Comparison of ENCODE assay signal across 8 cellular contexts in genomic region chr11:112157274-112157766, GRCh38. TPM values are rescaled to one million over a fixed set of nuclear protein-coding genes. Genes with fewer than 3 reads are reported as not detected.
DNase-seq lines count a peak whose midpoint lies in the region; ATAC-seq, FAIRE-seq and TF ChIP-seq lines count a peak whose summit lies in the region.

No MANE protein-coding gene starts in this region.

- CTCF ChIA-PET in K562 (lab: Yijun Ruan, JAX; ENCODE audit: low intra/inter-chr PET ratio), result no interaction called here

- H3K9me1 ChIP-seq in K562 (ENCODE audit: control insufficient read depth, insufficient read depth, low read length), result no peaks in the 10 kb centered on the region

- TF ChIP-seq POLR2A in K562 (conservative IDR thresholded peaks at IDR 0.05), result no peak

- in situ Hi-C loops in K562 (cut with MboI), result no loop called here

- FAIRE-seq in HTR-8/SVneo (lab: Jason Lieb, UNC), result peak; percentile 99
- peak; percentile 40 for FAIRE-seq in K562 (lab: Jason Lieb, UNC)

- no peaks in the 10 kb centered on the region for H4K20me1 ChIP-seq in K562 (replicated peaks; ENCODE audit: control insufficient read depth, insufficient read depth, low read length)

- peaks cover 4 to 6% of the 10 kb centered on the region in 2 experiments; a peak in 2 of 5 replicates for H3K4me1 ChIP-seq in K562 (replicated peaks in 1 of 2; ENCODE audit: control insufficient read depth in 2 of 2, insufficient read depth in 2 of 2, low read length in 2 of 2)
- peaks cover 43% of the 10 kb centered on the region for H3K4me1 ChIP-seq in lower lobe of right lung
- no peaks in the 10 kb centered on the region for H3K4me1 ChIP-seq in colonic mucosa

- H3K9ac ChIP-seq in K562 (ENCODE audit: insufficient read depth in 1 of 2, low read depth in 2 of 2, low read length in 2 of 2) (no peak overlapping the region), colonic mucosa (ENCODE audit: low read depth in 2 of 2, low read length in 2 of 2) (no peak overlapping the region)

- no peak overlapping the region for H2AFZ ChIP-seq in K562 (ENCODE audit: low read depth, low read length)

- POLR2A ChIA-PET in K562 (lab: Yijun Ruan, JAX), result interaction anchor here (1.5 kb wide), 1 partner anchor 10 kb away, joined by 6 read pairs; no protein-coding TSS in a partner anchor

- DNase-seq in AG10803 (ENCODE audit: low read depth) (peak; percentile 99), HTR-8/SVneo (ENCODE audit: insufficient read length, low spot score) (peak; percentile 99), K562 (ENCODE audit: extremely low read depth in 1 of 4, low spot score in 3 of 4) (no peak), lower lobe of right lung (no peak), hippocampal formation (lab: John Stamatoyannopoulos, UW) (no peak), colonic mucosa (no peak), NCI-H1417 treated with DMSO at 0.1 percent for 48 hours (lab: John Stamatoyannopoulos, UW) (no peak)

- H3K36me3 ChIP-seq in K562 (ENCODE audit: control insufficient read depth, insufficient read depth, low read length), result no peaks in the 10 kb centered on the region
- H3K36me3 ChIP-seq in lower lobe of right lung, result peaks cover 10% of the 10 kb centered on the region
- H3K36me3 ChIP-seq in colonic mucosa, result no peaks in the 10 kb centered on the region

- no peak overlapping the region for H3K4me2 ChIP-seq in K562 (ENCODE audit: insufficient read depth, low read length)

- TF ChIP-seq EP300 in K562 (IDR thresholded peaks at IDR 0.05; ENCODE audit: low read length), result no peak

- intact Hi-C loops in K562 (cut with micrococcal nuclease), result loop anchor here (5.0 kb wide), 1 partner anchor 40 kb away; no protein-coding TSS in a partner anchor
- intact Hi-C loops in lower lobe of right lung (cut with DNase I), result no loop called here
- intact Hi-C loops in colonic mucosa (cut with DNase I), result no loop called here

- H3K9me3 ChIP-seq in K562 (replicated peaks; ENCODE audit: control insufficient read depth, insufficient read depth, low read depth, low read length) (no peaks in the 10 kb centered on the region), lower lobe of right lung (no peaks in the 10 kb centered on the region), colonic mucosa (no peaks in the 10 kb centered on the region)

- TF ChIP-seq RAD21 in K562 (CRISPR knock-in tag; conservative IDR thresholded peaks at IDR 0.05 in 1 of 2, IDR thresholded peaks at IDR 0.05 in 1 of 2), result no peak

- TF ChIP-seq CTCF in AG10803 (conservative IDR thresholded peaks at IDR 0.05; ENCODE audit: low read length) (no peak), K562 (IDR thresholded peaks at IDR 0.05 in 2 of 3, conservative IDR thresholded peaks at IDR 0.05 in 1 of 3; ENCODE audit: insufficient read depth in 2 of 3, low read depth in 1 of 3, low read length in 3 of 3) (no peak), lower lobe of right lung (IDR thresholded peaks at IDR 0.05) (no peak), colonic mucosa (IDR thresholded peaks at IDR 0.05) (no peak)

- 66% methylated on average over 3 of the region's 3 CpGs for WGBS in K562 (ENCODE audit: insufficient coverage, low coverage, missing lambda C conversion rate)

- H3K4me3 ChIP-seq in AG10803 (ENCODE audit: low read length) (no peak overlapping the region), K562 (no peak overlapping the region), lower lobe of right lung (no peak overlapping the region), colonic mucosa (no peak overlapping the region)

- BruUV-seq in K562 (replicated peaks; lab: Mats Ljungman, UMichigan), result no TSS peak

- ATAC-seq in K562, result no peak
- ATAC-seq in lower lobe of right lung, result peak; percentile 80 to 88
- no peak for ATAC-seq in HG03139 (IDR thresholded peaks at IDR 0.05; ENCODE audit: unreplicated experiment)

- no peaks in the 10 kb centered on the region for H3K27me3 ChIP-seq in K562 (ENCODE audit: control insufficient read depth in 2 of 2, insufficient read depth in 2 of 2, low read length in 2 of 2)
- H3K27me3 ChIP-seq in lower lobe of right lung (ENCODE audit: low read depth), result no peaks in the 10 kb centered on the region
- no peaks in the 10 kb centered on the region for H3K27me3 ChIP-seq in colonic mucosa

- H3K79me2 ChIP-seq in K562 (ENCODE audit: control insufficient read depth, insufficient read depth, low read length), result no peaks in the 10 kb centered on the region

- H3K27ac ChIP-seq in K562 (ENCODE audit: extremely low read depth, low read depth, low read length), result no peak overlapping the region
- H3K27ac ChIP-seq in lower lobe of right lung, result no peak overlapping the region
- no peak overlapping the region for H3K27ac ChIP-seq in colonic mucosa

TF ChIP-seq in K562, 482 proteins besides CTCF, POLR2A, EP300 and RAD21 (continues in another document):
- TF ChIP-seq SP2 (IDR thresholded peaks at IDR 0.05; ENCODE audit: extremely low read depth, low read depth, low read length, poor library complexity, severe bottlenecking), result no peak
- no peak for TF ChIP-seq ZNF589 (CRISPR knock-in tag; IDR thresholded peaks at IDR 0.05; ENCODE audit: low read depth)
- no peak for TF ChIP-seq ZNF354B (CRISPR knock-in tag; IDR thresholded peaks at IDR 0.05)
- TF ChIP-seq CBX1 (IDR thresholded peaks at IDR 0.05; ENCODE audit: low read depth), result no peak
- TF ChIP-seq ZNF436 (CRISPR knock-in tag; IDR thresholded peaks at IDR 0.05), result no peak
- TF ChIP-seq GTF2E2 (tag; IDR thresholded peaks at IDR 0.05), result no peak
- TF ChIP-seq MEF2A (IDR thresholded peaks at IDR 0.05; ENCODE audit: control insufficient read depth, low read depth, low read length), result no peak
- TF ChIP-seq ZNF316 (IDR thresholded peaks at IDR 0.05), result peak; percentile 55

RNA-seq across cellular contexts. Expression of gene IL18, which starts 6.6 kb away (rescaled TPM):
- 1.2 and 1.8 TPM in 2 replicates for total RNA-seq in K562 (2011; cell fraction: chromatin; rRNA removed; ENCODE audit: low replicate concordance)
- total RNA-seq in K562 (2011; cell fraction: nucleolus; rRNA removed), result not detected in 2 replicates
- total RNA-seq in K562 (2011; cell fraction: nucleoplasm; rRNA removed), result 0.95 and 2.7 TPM in 2 replicates
- total RNA-seq in K562 (2014; rRNA removed), result 3.3 and 5.4 TPM in 2 replicates
- total RNA-seq in K562 (2014; rRNA removed; fragmentation: Illumina TruSeq; extraction: Trizol), result 7.9 and 9.0 TPM in 2 replicates
- total RNA-seq in K562 (2015; rRNA removed; fragmentation: Illumina TruSeq; extraction: Trizol), result 7.4 and 8.0 TPM in 2 replicates
- total RNA-seq in K562 (2021), result 3.5 and 6.0 TPM in 2 replicates
- polyA plus RNA-seq in K562 (2011; rRNA removed), result 2.2 and 4.1 TPM in 2 replicates
- polyA plus RNA-seq in K562 (2011; cell fraction: cytosol; rRNA removed), result 1.1 and 1.9 TPM in 2 replicates
- polyA plus RNA-seq in K562 (2011; cell fraction: nucleus; rRNA removed), result 0.62 and 1.1 TPM in 2 replicates
- 8.1 and 30.0 TPM in 2 replicates for polyA plus RNA-seq in K562 (2012)
- polyA plus RNA-seq in K562 (2014; fragmentation: Illumina TruSeq; extraction: Trizol), result 10.0 TPM in 2 replicates
- 1 to 10 TPM; 5.9 to 6.1 TPM for polyA plus RNA-seq in K562 (2014; fragmentation: Nextera tagmentation; extraction: Ambion mirVana)
- 7.4 and 8.9 TPM in 2 replicates for polyA plus RNA-seq in K562 (2014; rRNA removed)
- polyA minus RNA-seq in K562 (2011; rRNA and poly(A)+ RNA removed), result 1.2 and 1.6 TPM in 2 replicates
- not detected in 2 replicates for polyA minus RNA-seq in K562 (2011; cell fraction: cytosol; rRNA and poly(A)+ RNA removed)
- polyA minus RNA-seq in K562 (2011; cell fraction: nucleus; rRNA and poly(A)+ RNA removed), result 0.81 and 1.1 TPM in 2 replicates
- total RNA-seq in lower lobe of right lung, result 48.7 TPM
- total RNA-seq in colonic mucosa, result 10 to 100 TPM; 42.3 to 63.4 TPM

RNA-seq across cellular contexts. Expression of gene TEX12, which starts 9.9 kb away (rescaled TPM):
- total RNA-seq in K562 (2011; cell fraction: chromatin; rRNA removed; ENCODE audit: low replicate concordance), result 0.39 and 0.44 TPM in 2 replicates
- 0.53 TPM in 1 of 2 replicates, not detected in the other for total RNA-seq in K562 (2011; cell fraction: nucleolus; rRNA removed)
- total RNA-seq in K562 (2011; cell fraction: nucleoplasm; rRNA removed), result 0.37 TPM in 1 of 2 replicates, not detected in the other
- 0.65 TPM in 1 of 2 replicates, not detected in the other for total RNA-seq in K562 (2014; rRNA removed)
- 0.73 and 1.0 TPM in 2 replicates for total RNA-seq in K562 (2014; rRNA removed; fragmentation: Illumina TruSeq; extraction: Trizol)
- total RNA-seq in K562 (2015; rRNA removed; fragmentation: Illumina TruSeq; extraction: Trizol), result 0.45 and 0.91 TPM in 2 replicates
- 0.31 and 0.62 TPM in 2 replicates for total RNA-seq in K562 (2021)
- 0.10 and 0.28 TPM in 2 replicates for polyA plus RNA-seq in K562 (2011; rRNA removed)
- polyA plus RNA-seq in K562 (2011; cell fraction: cytosol; rRNA removed), result not detected in 2 replicates
- not detected in 2 replicates for polyA plus RNA-seq in K562 (2011; cell fraction: nucleus; rRNA removed)
- polyA plus RNA-seq in K562 (2012), result 0.17 TPM in 1 of 2 replicates, not detected in the other
- 0.39 and 0.61 TPM in 2 replicates for polyA plus RNA-seq in K562 (2014; fragmentation: Illumina TruSeq; extraction: Trizol)
- 1 to 10 TPM; 1.4 to 2.3 TPM for polyA plus RNA-seq in K562 (2014; fragmentation: Nextera tagmentation; extraction: Ambion mirVana)
- 0.20 and 0.28 TPM in 2 replicates for polyA plus RNA-seq in K562 (2014; rRNA removed)
- polyA minus RNA-seq in K562 (2011; rRNA and poly(A)+ RNA removed), result not detected in 2 replicates
- not detected in 2 replicates for polyA minus RNA-seq in K562 (2011; cell fraction: cytosol; rRNA and poly(A)+ RNA removed)
- polyA minus RNA-seq in K562 (2011; cell fraction: nucleus; rRNA and poly(A)+ RNA removed), result not detected in 2 replicates
- total RNA-seq in lower lobe of right lung, result not detected
- under 1 TPM in 1 of 2 donors, not detected in 1; 0.42 TPM for total RNA-seq in colonic mucosa

RNA-seq across cellular contexts. Expression of gene BCO2, which starts 18.0 kb away (rescaled TPM):
- 0.83 and 5.0 TPM in 2 replicates for total RNA-seq in K562 (2011; cell fraction: chromatin; rRNA removed; ENCODE audit: low replicate concordance)
- total RNA-seq in K562 (2011; cell fraction: nucleolus; rRNA removed), result 0.17 and 1.4 TPM in 2 replicates
- 1.4 and 3.3 TPM in 2 replicates for total RNA-seq in K562 (2011; cell fraction: nucleoplasm; rRNA removed)
- total RNA-seq in K562 (2014; rRNA removed) (0.69 TPM in 1 of 2 replicates, not detected in the other), K562 (2014; rRNA removed; fragmentation: Illumina TruSeq; extraction: Trizol) (0.54 and 1.0 TPM in 2 replicates), K562 (2015; rRNA removed; fragmentation: Illumina TruSeq; extraction: Trizol) (0.91 and 1.4 TPM in 2 replicates), K562 (2021) (0.42 and 0.60 TPM in 2 replicates), lower lobe of right lung (8.9 TPM), colonic mucosa (1 to 10 TPM; 1.7 to 6.0 TPM)
- polyA plus RNA-seq in K562 (2011; rRNA removed) (0.52 and 0.58 TPM in 2 replicates), K562 (2014; fragmentation: Illumina TruSeq; extraction: Trizol) (0.31 and 0.61 TPM in 2 replicates), K562 (2014; fragmentation: Nextera tagmentation; extraction: Ambion mirVana) (under 1 TPM; 0.21 to 0.24 TPM), K562 (2014; rRNA removed) (0.64 and 0.90 TPM in 2 replicates)
- 0.09 and 0.15 TPM in 2 replicates for polyA plus RNA-seq in K562 (2011; cell fraction: cytosol; rRNA removed)
- 0.82 and 2.4 TPM in 2 replicates for polyA plus RNA-seq in K562 (2011; cell fraction: nucleus; rRNA removed)
- polyA plus RNA-seq in K562 (2012), result 0.18 and 1.1 TPM in 2 replicates
- polyA minus RNA-seq in K562 (2011; rRNA and poly(A)+ RNA removed), result 0.35 and 2.0 TPM in 2 replicates
- not detected in 2 replicates for polyA minus RNA-seq in K562 (2011; cell fraction: cytosol; rRNA and poly(A)+ RNA removed)
- 0.40 and 1.3 TPM in 2 replicates for polyA minus RNA-seq in K562 (2011; cell fraction: nucleus; rRNA and poly(A)+ RNA removed)

Comparison
In these comparisons a context has a peak if more than half of its experiments do, and no peak if none do; other contexts are left out.
1. DNase-seq: peak in AG10803 (single experiment) and HTR-8/SVneo (single experiment); none in K562 (0 of 4), lower lobe of right lung (single experiment), hippocampal formation (0 of 2), colonic mucosa (single experiment) and NCI-H1417 treated with DMSO at 0.1 percent for 48 hours (single experiment).
2. ATAC-seq: peak in lower lobe of right lung (2 of 2); none in K562 (single experiment) and HG03139 (single experiment).